Comparison of ENCODE assay signal across 8 cellular contexts in the genomic region with DNA sequence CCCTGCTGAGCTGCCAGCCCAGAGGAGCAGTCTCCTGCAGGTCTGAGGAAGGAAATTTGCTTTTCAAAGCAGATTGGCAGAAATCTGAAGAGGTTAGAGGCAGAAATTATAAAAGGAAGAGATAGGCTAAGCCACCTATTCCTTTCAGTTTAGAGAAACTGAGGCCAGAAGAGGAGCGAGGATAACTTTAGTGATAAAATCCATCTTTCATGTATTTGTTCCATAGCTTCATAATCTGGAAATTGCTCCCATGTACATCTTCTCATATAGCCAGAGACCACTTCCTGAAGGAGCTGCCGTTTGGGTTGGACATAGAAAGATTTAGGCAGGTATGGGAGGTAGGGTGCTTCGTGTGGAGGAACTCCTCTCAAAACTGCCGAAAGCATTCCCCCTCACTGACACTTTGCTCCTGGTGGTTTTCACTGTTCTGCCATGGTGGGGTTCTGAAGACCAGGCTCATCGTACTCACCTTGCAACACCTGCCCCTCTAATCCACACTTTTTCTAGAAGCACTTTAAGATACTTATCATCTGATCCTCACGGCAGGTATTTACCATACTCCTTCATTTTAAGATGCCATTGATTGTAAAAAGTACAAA. TPM values are rescaled to one million over a fixed set of nuclear protein-coding genes. Genes with fewer than 3 reads are reported as not detected.
DNase-seq lines count a peak whose midpoint lies in the region; ATAC-seq and TF ChIP-seq lines count a peak whose summit lies in the region.

No MANE protein-coding gene starts in this region.

- H3K4me1 ChIP-seq in DOHH2 (ENCODE audit: control insufficient read depth, low read length) = peaks cover 57% of the 10 kb centered on the region
- peaks cover 23% of the 10 kb centered on the region for H3K4me1 ChIP-seq in OCI-LY3 (ENCODE audit: low read length)
- H3K4me1 ChIP-seq in trophoblast cell (ENCODE audit: control insufficient read depth in 1 of 2, insufficient read depth in 2 of 2, low read length in 2 of 2) = peaks cover 3% of the 10 kb centered on the region in 2 experiments

- no peak for TF ChIP-seq CTCF in DOHH2 (IDR thresholded peaks at IDR 0.05; ENCODE audit: low read depth, low read length, poor library complexity, severe bottlenecking)
- no peak for TF ChIP-seq CTCF in OCI-LY3 (IDR thresholded peaks at IDR 0.05; ENCODE audit: low read depth, low read length)
- no peak for TF ChIP-seq CTCF in endothelial cell (IDR thresholded peaks at IDR 0.05; ENCODE audit: unreplicated experiment)

- peak overlapping the region; percentile 98 for H2AFZ ChIP-seq in OCI-LY3 (ENCODE audit: low read depth, low read length)
- H2AFZ ChIP-seq in trophoblast cell (ENCODE audit: insufficient read depth, low read length, poor library complexity) = peak overlapping the region; percentile 71

- peak overlapping the region; percentile 65 for H2AK5ac ChIP-seq in trophoblast cell (ENCODE audit: low read length)

- H3K9ac ChIP-seq in OCI-LY3 (ENCODE audit: low read length) (peak overlapping the region; percentile 78), trophoblast cell (ENCODE audit: low read length) (no peak overlapping the region)

- peak overlapping the region; percentile 89 for H3K4me3 Mint-ChIP-seq in endothelial cell (ENCODE audit: unreplicated experiment)

- H4K12ac ChIP-seq in trophoblast cell (ENCODE audit: low read depth, low read length) = peak overlapping the region; percentile 80

- H3K36me3 ChIP-seq in DOHH2 (ENCODE audit: control insufficient read depth, low read length) = peaks cover 19% of the 10 kb centered on the region
- no peaks in the 10 kb centered on the region for H3K36me3 ChIP-seq in OCI-LY3 (replicated peaks; ENCODE audit: low read depth, low read length)
- no peaks in the 10 kb centered on the region for H3K36me3 ChIP-seq in trophoblast cell (ENCODE audit: control insufficient read depth in 1 of 2, insufficient read depth in 2 of 2, low read length in 2 of 2)

- H3K27me3 ChIP-seq in DOHH2 (ENCODE audit: control insufficient read depth, low read length) (no peaks in the 10 kb centered on the region), OCI-LY3 (ENCODE audit: low read depth, low read length) (no peaks in the 10 kb centered on the region), trophoblast cell (ENCODE audit: insufficient read depth, low read length) (no peaks in the 10 kb centered on the region)

- no peak overlapping the region for H3K4ac ChIP-seq in trophoblast cell (ENCODE audit: low read depth, low read length)

- H3K79me2 ChIP-seq in DOHH2 (ENCODE audit: control insufficient read depth, low read length) (peaks cover 42% of the 10 kb centered on the region), OCI-LY3 (ENCODE audit: low read length) (peaks cover 41% of the 10 kb centered on the region), trophoblast cell (ENCODE audit: control insufficient read depth, insufficient read depth, low read length, poor library complexity) (peaks cover 11% of the 10 kb centered on the region)

- H3K14ac ChIP-seq in trophoblast cell (ENCODE audit: low read length) = peak overlapping the region; percentile 73

- peaks cover 8% of the 10 kb centered on the region for H3K36me3 Mint-ChIP-seq in endothelial cell (ENCODE audit: low read depth, unreplicated experiment)

- TF ChIP-seq POLR2A in erythroblast (IDR thresholded peaks at IDR 0.05; ENCODE audit: low read length) = no peak

- no peak overlapping the region for H3K18ac ChIP-seq in trophoblast cell (ENCODE audit: low read length)

- peak overlapping the region; percentile 93 for H4K8ac ChIP-seq in trophoblast cell (ENCODE audit: low read depth, low read length)

- peaks cover 6% of the 10 kb centered on the region; the same call in 1 of the 2 replicates for H3F3A ChIP-seq in DOHH2 (ENCODE audit: control insufficient read depth, insufficient read depth)

- H4K20me1 ChIP-seq in DOHH2 (ENCODE audit: control insufficient read depth, insufficient read depth, low read depth, low read length) = peaks cover 18% of the 10 kb centered on the region
- H4K20me1 ChIP-seq in OCI-LY3 (ENCODE audit: insufficient read depth, low read length) = peaks cover 17% of the 10 kb centered on the region; the same call in 1 of the 2 replicates

- H3K27me3 Mint-ChIP-seq in endothelial cell (ENCODE audit: unreplicated experiment) = peaks cover 6% of the 10 kb centered on the region

- H3K9me3 Mint-ChIP-seq in endothelial cell (ENCODE audit: unreplicated experiment) = no peaks in the 10 kb centered on the region

- peak overlapping the region; percentile 38 for H3K27ac ChIP-seq in DOHH2 (ENCODE audit: low read depth, low read length)
- no peak overlapping the region for H3K27ac ChIP-seq in OCI-LY3 (ENCODE audit: low read length)
- H3K27ac ChIP-seq in trophoblast cell (ENCODE audit: low read depth, low read length) = no peak overlapping the region

- peak overlapping the region; percentile 89 for H3K27ac Mint-ChIP-seq in endothelial cell (ENCODE audit: unreplicated experiment)

- peaks cover 27% of the 10 kb centered on the region for H3K4me1 Mint-ChIP-seq in endothelial cell (ENCODE audit: unreplicated experiment)

- H2BK5ac ChIP-seq in trophoblast cell (ENCODE audit: low read depth, low read length, poor library complexity) = no peak overlapping the region

- H3K23ac ChIP-seq in trophoblast cell (ENCODE audit: low read length) = no peak overlapping the region

- no peak for DNase-seq in endothelial cell (ENCODE audit: low spot score)
- no peak for DNase-seq in trophoblast cell
- no peak for DNase-seq in activated CD4-positive, CD25-positive, alpha-beta regulatory T cell treated with anti-CD3 and anti-CD28 coated beads, Interleukin-2, amount 50 U/mL, for 72 hours
- DNase-seq in 8988T = no peak
- DNase-seq in erythroblast (lab: John Stamatoyannopoulos, UW) = no peak

- H4K91ac ChIP-seq in trophoblast cell (ENCODE audit: low read depth, low read length) = peak overlapping the region; percentile 58

- peaks cover 7% of the 10 kb centered on the region for H3K79me1 ChIP-seq in trophoblast cell (ENCODE audit: low read length)

- H3K9me3 ChIP-seq in DOHH2 (ENCODE audit: control insufficient read depth, insufficient read depth, low read length) = no peaks in the 10 kb centered on the region
- no peaks in the 10 kb centered on the region for H3K9me3 ChIP-seq in OCI-LY3 (ENCODE audit: insufficient read depth, low read length)
- H3K9me3 ChIP-seq in trophoblast cell (ENCODE audit: insufficient read depth, low read depth, low read length) = no peaks in the 10 kb centered on the region

- no peak overlapping the region for H2BK120ac ChIP-seq in trophoblast cell (ENCODE audit: insufficient read depth, low read length, poor library complexity)

- H3K9me2 ChIP-seq in DOHH2 (replicated peaks; ENCODE audit: control insufficient read depth, low read length) = no peaks in the 10 kb centered on the region

- no peak for ATAC-seq in GM18520 (IDR thresholded peaks at IDR 0.05; ENCODE audit: unreplicated experiment)

- peak overlapping the region; percentile 77 for H3K4me2 ChIP-seq in DOHH2 (ENCODE audit: low read length)
- peak overlapping the region; percentile 95 for H3K4me2 ChIP-seq in OCI-LY3 (ENCODE audit: low read length)
- peak overlapping the region; percentile 42 for H3K4me2 ChIP-seq in trophoblast cell (ENCODE audit: low read length)

- WGBS in trophoblast cell (ENCODE audit: extremely low coverage, insufficient coverage, insufficient read length) = no CpG with 5 or more reads among the region's 6 CpGs

- H3K4me3 ChIP-seq in DOHH2 (ENCODE audit: low read length) = peak overlapping the region; percentile 72
- peak overlapping the region; percentile 88 for H3K4me3 ChIP-seq in OCI-LY3 (ENCODE audit: low read length)
- H3K4me3 ChIP-seq in trophoblast cell (ENCODE audit: low read depth, low read length) = no peak overlapping the region

- peak overlapping the region; percentile 11 for H2BK12ac ChIP-seq in trophoblast cell (ENCODE audit: low read length)

RNA-seq across cellular contexts. Expression of a gene that starts 0.7 kb away (rescaled TPM):
- 61.2 TPM for total RNA-seq in endothelial cell (ENCODE audit: unreplicated experiment)
- polyA plus RNA-seq in trophoblast cell (2013) = 17.3 and 18.4 TPM in 2 replicates

Comparison
In these comparisons a context has a peak if more than half of its experiments do, and no peak if none do; other contexts are left out.
1. H3K4me2 ChIP-seq: peak in every context shown above with its lines; median percentile 95 in OCI-LY3; 77 in DOHH2; 42 in trophoblast cell.